In genomic region chr1:1440262-1440772, GRCh38 we compare ENCODE assay signal across 1 cellular context.
TF ChIP-seq lines count a peak whose summit lies in the region.

No MANE protein-coding gene starts in this region.

TF ChIP-seq in GM23338, 12 proteins besides CTCF, POLR2A, EP300 and RAD21:
- no peak for TF ChIP-seq EZH2 (IDR thresholded peaks at IDR 0.05; ENCODE audit: low read depth, unreplicated experiment)
- no peak for TF ChIP-seq ZNF331 (CRISPR knock-in tag; IDR thresholded peaks at IDR 0.05; ENCODE audit: low read depth)
- no peak for TF ChIP-seq STAT1 (IDR thresholded peaks at IDR 0.05; ENCODE audit: unreplicated experiment)
- no peak for TF ChIP-seq ZNF462 (CRISPR knock-in tag; IDR thresholded peaks at IDR 0.05)
- TF ChIP-seq, protein P1, sequence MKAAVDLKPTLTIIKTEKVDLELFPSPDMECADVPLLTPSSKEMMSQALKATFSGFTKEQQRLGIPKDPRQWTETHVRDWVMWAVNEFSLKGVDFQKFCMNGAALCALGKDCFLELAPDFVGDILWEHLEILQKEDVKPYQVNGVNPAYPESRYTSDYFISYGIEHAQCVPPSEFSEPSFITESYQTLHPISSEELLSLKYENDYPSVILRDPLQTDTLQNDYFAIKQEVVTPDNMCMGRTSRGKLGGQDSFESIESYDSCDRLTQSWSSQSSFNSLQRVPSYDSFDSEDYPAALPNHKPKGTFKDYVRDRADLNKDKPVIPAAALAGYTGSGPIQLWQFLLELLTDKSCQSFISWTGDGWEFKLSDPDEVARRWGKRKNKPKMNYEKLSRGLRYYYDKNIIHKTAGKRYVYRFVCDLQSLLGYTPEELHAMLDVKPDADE (IDR thresholded peaks at IDR 0.05) = no peak
- TF ChIP-seq ZNF114 (CRISPR knock-in tag; IDR thresholded peaks at IDR 0.05) = no peak
- no peak for TF ChIP-seq EZH2phosphoT487 (IDR thresholded peaks at IDR 0.05; ENCODE audit: unreplicated experiment)
- TF ChIP-seq CREB1 (CRISPR knock-in tag; IDR thresholded peaks at IDR 0.05; ENCODE audit: low read depth) = no peak
- no peak for TF ChIP-seq NANOG (IDR thresholded peaks at IDR 0.05; ENCODE audit: borderline replicate concordance)
- TF ChIP-seq JUNB (IDR thresholded peaks at IDR 0.05; ENCODE audit: unreplicated experiment) = no peak
- TF ChIP-seq REST (IDR thresholded peaks at IDR 0.05; ENCODE audit: unreplicated experiment) = no peak
- TF ChIP-seq POLR2AphosphoS5 (IDR thresholded peaks at IDR 0.05; ENCODE audit: low read depth) = no peak
